ENCODE assay signal across 1 cellular context in the genomic region with DNA sequence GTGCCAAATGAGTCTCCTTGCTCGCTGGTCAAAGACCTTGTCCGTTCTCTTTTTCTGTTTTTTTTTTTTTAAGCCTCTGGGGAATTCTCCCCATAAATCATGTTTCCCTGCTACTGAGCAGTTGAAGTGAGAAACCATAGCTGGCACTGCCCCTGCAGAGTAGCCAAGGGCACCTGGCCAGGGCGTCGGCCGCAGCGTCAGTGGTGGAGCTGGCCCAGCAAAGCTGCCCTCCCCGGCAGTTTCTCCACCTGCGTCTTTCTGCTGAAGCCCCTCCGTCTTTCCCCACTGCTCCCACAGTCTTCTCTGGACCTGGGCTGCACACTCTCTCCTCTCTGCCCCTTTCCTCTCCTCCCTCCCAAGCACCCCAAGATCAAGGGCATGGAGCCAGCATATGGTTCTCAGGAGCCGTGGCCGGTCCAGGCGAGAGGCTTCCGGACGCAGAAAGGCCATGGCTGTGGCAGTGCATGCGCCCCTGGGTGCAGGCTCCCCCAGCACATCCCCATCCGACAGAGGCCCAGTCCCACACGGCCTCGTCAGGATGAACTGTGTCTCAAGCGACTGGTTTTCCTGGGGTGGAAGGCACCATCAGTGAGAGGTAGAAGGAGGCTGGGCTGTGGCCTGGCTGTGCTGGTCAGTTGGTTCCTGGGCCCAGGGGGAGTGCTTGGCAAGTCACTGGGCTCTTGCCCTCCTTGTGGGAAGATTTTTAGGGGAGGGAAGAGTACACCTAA.
TF ChIP-seq lines count a peak whose summit lies in the region.

No MANE protein-coding gene starts in this region.

TF ChIP-seq in HepG2, 621 proteins besides CTCF, POLR2A, EP300 and RAD21:
- TF ChIP-seq ZNF710 (CRISPR knock-in tag; IDR thresholded peaks at IDR 0.05; ENCODE audit: borderline replicate concordance) (no peak), MTA1 (CRISPR knock-in tag; IDR thresholded peaks at IDR 0.05; ENCODE audit: borderline replicate concordance) (no peak), NFATC3 (CRISPR knock-in tag; IDR thresholded peaks at IDR 0.05) (no peak), RERE (CRISPR knock-in tag; IDR thresholded peaks at IDR 0.05; ENCODE audit: low read depth) (no peak), GLMP (CRISPR knock-in tag; IDR thresholded peaks at IDR 0.05; ENCODE audit: borderline replicate concordance) (no peak), PRPF4 (IDR thresholded peaks at IDR 0.05; ENCODE audit: low read depth, low read length, poor library complexity, severe bottlenecking) (no peak), ZNF841 (CRISPR knock-in tag; IDR thresholded peaks at IDR 0.05; ENCODE audit: borderline replicate concordance) (no peak), ZNF83 (CRISPR knock-in tag; IDR thresholded peaks at IDR 0.05; ENCODE audit: borderline replicate concordance) (no peak), BRD4 (CRISPR knock-in tag; IDR thresholded peaks at IDR 0.05) (no peak), ATAD3A (CRISPR knock-in tag; IDR thresholded peaks at IDR 0.05) (no peak), MXD4 (CRISPR knock-in tag; IDR thresholded peaks at IDR 0.05) (no peak), ZNF576 (CRISPR knock-in tag; IDR thresholded peaks at IDR 0.05) (no peak), CENPX (CRISPR knock-in tag; IDR thresholded peaks at IDR 0.05) (no peak), KDM5A (IDR thresholded peaks at IDR 0.05; ENCODE audit: borderline replicate concordance, low read length) (no peak), CAMTA2 (CRISPR knock-in tag; IDR thresholded peaks at IDR 0.05; ENCODE audit: borderline replicate concordance) (no peak)
- TF ChIP-seq, protein P1, sequence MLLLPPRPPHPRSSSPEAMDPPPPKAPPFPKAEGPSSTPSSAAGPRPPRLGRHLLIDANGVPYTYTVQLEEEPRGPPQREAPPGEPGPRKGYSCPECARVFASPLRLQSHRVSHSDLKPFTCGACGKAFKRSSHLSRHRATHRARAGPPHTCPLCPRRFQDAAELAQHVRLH (CRISPR knock-in tag; IDR thresholded peaks at IDR 0.05; ENCODE audit: borderline replicate concordance, low read depth) = no peak
- TF ChIP-seq, protein P2, sequence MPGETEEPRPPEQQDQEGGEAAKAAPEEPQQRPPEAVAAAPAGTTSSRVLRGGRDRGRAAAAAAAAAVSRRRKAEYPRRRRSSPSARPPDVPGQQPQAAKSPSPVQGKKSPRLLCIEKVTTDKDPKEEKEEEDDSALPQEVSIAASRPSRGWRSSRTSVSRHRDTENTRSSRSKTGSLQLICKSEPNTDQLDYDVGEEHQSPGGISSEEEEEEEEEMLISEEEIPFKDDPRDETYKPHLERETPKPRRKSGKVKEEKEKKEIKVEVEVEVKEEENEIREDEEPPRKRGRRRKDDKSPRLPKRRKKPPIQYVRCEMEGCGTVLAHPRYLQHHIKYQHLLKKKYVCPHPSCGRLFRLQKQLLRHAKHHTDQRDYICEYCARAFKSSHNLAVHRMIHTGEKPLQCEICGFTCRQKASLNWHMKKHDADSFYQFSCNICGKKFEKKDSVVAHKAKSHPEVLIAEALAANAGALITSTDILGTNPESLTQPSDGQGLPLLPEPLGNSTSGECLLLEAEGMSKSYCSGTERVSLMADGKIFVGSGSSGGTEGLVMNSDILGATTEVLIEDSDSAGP (CRISPR knock-in tag; IDR thresholded peaks at IDR 0.05; ENCODE audit: borderline replicate concordance) = no peak
- TF ChIP-seq, protein P3, sequence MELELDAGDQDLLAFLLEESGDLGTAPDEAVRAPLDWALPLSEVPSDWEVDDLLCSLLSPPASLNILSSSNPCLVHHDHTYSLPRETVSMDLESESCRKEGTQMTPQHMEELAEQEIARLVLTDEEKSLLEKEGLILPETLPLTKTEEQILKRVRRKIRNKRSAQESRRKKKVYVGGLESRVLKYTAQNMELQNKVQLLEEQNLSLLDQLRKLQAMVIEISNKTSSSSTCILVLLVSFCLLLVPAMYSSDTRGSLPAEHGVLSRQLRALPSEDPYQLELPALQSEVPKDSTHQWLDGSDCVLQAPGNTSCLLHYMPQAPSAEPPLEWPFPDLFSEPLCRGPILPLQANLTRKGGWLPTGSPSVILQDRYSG (CRISPR knock-in tag; IDR thresholded peaks at IDR 0.05) = no peak
- TF ChIP-seq, protein P4, sequence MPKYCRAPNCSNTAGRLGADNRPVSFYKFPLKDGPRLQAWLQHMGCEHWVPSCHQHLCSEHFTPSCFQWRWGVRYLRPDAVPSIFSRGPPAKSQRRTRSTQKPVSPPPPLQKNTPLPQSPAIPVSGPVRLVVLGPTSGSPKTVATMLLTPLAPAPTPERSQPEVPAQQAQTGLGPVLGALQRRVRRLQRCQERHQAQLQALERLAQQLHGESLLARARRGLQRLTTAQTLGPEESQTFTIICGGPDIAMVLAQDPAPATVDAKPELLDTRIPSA (CRISPR knock-in tag; IDR thresholded peaks at IDR 0.05; ENCODE audit: borderline replicate concordance) = no peak
